ENCODE assay signal across 23 cellular contexts in the genomic region with DNA sequence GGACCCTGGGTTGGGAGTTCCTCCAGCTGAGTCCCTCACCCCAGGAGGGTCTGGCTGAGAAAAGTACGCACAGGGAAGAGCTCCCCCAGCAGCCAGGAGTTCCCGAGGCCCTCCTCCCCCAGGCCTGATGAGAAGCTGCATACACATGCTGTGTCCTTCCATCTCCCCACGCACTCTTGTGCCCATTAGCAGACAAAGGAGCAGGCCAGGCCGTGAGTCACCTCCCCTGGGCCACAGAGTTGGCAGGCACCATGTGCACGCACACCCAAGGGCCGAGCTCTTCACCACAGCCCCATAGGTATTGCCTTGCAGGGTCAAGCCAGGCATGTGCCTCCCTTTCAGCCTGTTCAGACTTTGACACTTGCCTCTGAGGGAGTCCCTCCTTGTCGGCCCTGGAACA. TPM values are rescaled to one million over a fixed set of nuclear protein-coding genes. Genes with fewer than 3 reads are reported as not detected.
DNase-seq lines count a peak whose midpoint lies in the region; ATAC-seq, FAIRE-seq and TF ChIP-seq lines count a peak whose summit lies in the region.
"Had no signal": no experiment of that assay in that cellular context is flagged by ENCODE, and none has a peak within 500 bp of the region (broad histone marks: within the 10 kb centered on the region; RNA-seq: fewer than 3 reads in every experiment).

No MANE protein-coding gene starts in this region.

- H2AFZ ChIP-seq in mesenchymal stem cell (ENCODE audit: low read depth, low read length), result no peak overlapping the region

- no peak overlapping the region for H3K27ac ChIP-seq in mesenchymal stem cell (ENCODE audit: low read length, poor library complexity, severe bottlenecking)
- no peak overlapping the region for H3K27ac ChIP-seq in kidney (ENCODE audit: low read depth in 2 of 2, low read length in 2 of 2)
- H3K27ac ChIP-seq: foreskin keratinocyte, neutrophil had no signal

- H3K14ac ChIP-seq in mesenchymal stem cell (ENCODE audit: low read length in 2 of 2), result no peak overlapping the region

- ATAC-seq in GM18909 (IDR thresholded peaks at IDR 0.05; ENCODE audit: poor library complexity, unreplicated experiment), result no peak
- ATAC-seq in GM18505 (IDR thresholded peaks at IDR 0.05; ENCODE audit: unreplicated experiment), result no peak
- ATAC-seq: activated CD8-positive, alpha-beta T cell treated with anti-CD3 and anti-CD28 coated beads, Interleukin-2, amount 10 ng/mL, durations not matched to agents 7 days and 5 days; activated T-cell treated with anti-CD3 and anti-CD28 coated beads, Interleukin-2, amount 50 U/mL, for 4 hours; foreskin keratinocyte; left lobe of liver; stimulated activated naive CD8-positive, alpha-beta T cell treated with anti-CD3 and anti-CD28 coated beads, Interleukin-15, Interleukin-2, amounts not matched to agents 100 U/mL and 50 U/mL, for 24 hours had no signal

- H4K91ac ChIP-seq in mesenchymal stem cell (ENCODE audit: low read length), result no peak overlapping the region

- no peak overlapping the region for H3K4me2 ChIP-seq in mesenchymal stem cell (ENCODE audit: low read length, poor library complexity, severe bottlenecking)

- no peak for TF ChIP-seq CTCF in kidney (IDR thresholded peaks at IDR 0.05; ENCODE audit: borderline replicate concordance, extremely low read depth, insufficient read depth)

- no peak overlapping the region for H3K18ac ChIP-seq in mesenchymal stem cell (ENCODE audit: low read depth in 1 of 2, low read length in 2 of 2)

- no peaks in the 10 kb centered on the region for H3K27me3 ChIP-seq in endocrine pancreas (ENCODE audit: control insufficient read depth, insufficient read depth, low read length)
- H3K27me3 ChIP-seq in mesenchymal stem cell (ENCODE audit: control insufficient read depth in 1 of 2, insufficient read depth in 1 of 2, low read length in 2 of 2), result no peaks in the 10 kb centered on the region
- H3K27me3 ChIP-seq: foreskin keratinocyte, neutrophil had no signal

- H3K36me3 ChIP-seq in endocrine pancreas (ENCODE audit: control insufficient read depth, insufficient read depth, low read length), result no peaks in the 10 kb centered on the region
- H3K36me3 ChIP-seq in mesenchymal stem cell (ENCODE audit: control insufficient read depth in 1 of 2, insufficient read depth in 2 of 2, low read depth in 1 of 2, low read length in 2 of 2), result peaks cover 83 to 89% of the 10 kb centered on the region in 2 experiments
- H3K36me3 ChIP-seq in kidney (ENCODE audit: control insufficient read depth in 1 of 2, insufficient read depth in 2 of 2, low read length in 2 of 2), result peaks cover 35 to 42% of the 10 kb centered on the region in 2 donors

- H3K4me1 ChIP-seq in endocrine pancreas (ENCODE audit: control insufficient read depth, insufficient read depth, low read length) (no peaks in the 10 kb centered on the region), mesenchymal stem cell (ENCODE audit: control insufficient read depth, insufficient read depth, low read depth, low read length) (peaks cover 10% of the 10 kb centered on the region), kidney (ENCODE audit: control insufficient read depth in 1 of 2, insufficient read depth in 1 of 2, low read depth in 1 of 2, low read length in 2 of 2) (peaks cover 8 to 10% of the 10 kb centered on the region in 2 donors)

- DNase-seq in AG08395 (ENCODE audit: low spot score), result peak; percentile 35
- DNase-seq in RPMI7951 (ENCODE audit: low read depth), result peak; percentile 85
- DNase-seq in mesenchymal stem cell, result no peak
- DNase-seq in C1 segment of cervical spinal cord (lab: John Stamatoyannopoulos, UW), result no peak
- DNase-seq in kidney, result no peak
- DNase-seq: activated CD8-positive, alpha-beta T cell treated with anti-CD3 and anti-CD28 coated beads, Interleukin-2, amount 10 ng/mL, durations not matched to agents 7 days and 5 days; activated naive CD8-positive, alpha-beta T cell treated with anti-CD3 and anti-CD28 coated beads, Interleukin-2, amount 10 ng/mL, durations not matched to agents 7 days and 5 days; activated T-cell treated with anti-CD3 and anti-CD28 coated beads, Interleukin-2, amount 50 U/mL, for 4 hours; caudate nucleus; DND-41; MV-4-11; NCI-H2081 treated with DMSO at 0.1 percent for 48 hours; NCI-H510A; Right ventricle myocardium superior; stimulated activated naive CD8-positive, alpha-beta T cell treated with anti-CD3 and anti-CD28 coated beads, Interleukin-15, Interleukin-2, amounts not matched to agents 100 U/mL and 50 U/mL, for 24 hours; T-helper 1 cell had no signal

- H3K4me3 ChIP-seq in endocrine pancreas (ENCODE audit: control insufficient read depth, insufficient read depth, low read length) (no peak overlapping the region), mesenchymal stem cell (ENCODE audit: insufficient read depth in 1 of 2, low read depth in 1 of 2, low read length in 2 of 2) (peak overlapping the region in 1 of 2 experiments; percentile 40), kidney (ENCODE audit: low read length in 2 of 2) (no peak overlapping the region)

- intact Hi-C loops in kidney (cut with DNase I), result no loop called here

- no peak overlapping the region for H3K4ac ChIP-seq in mesenchymal stem cell (ENCODE audit: low read depth in 1 of 2, low read length in 2 of 2)

- H3K23ac ChIP-seq in mesenchymal stem cell (ENCODE audit: low read length in 2 of 2), result no peak overlapping the region

- no peak overlapping the region for H2BK5ac ChIP-seq in mesenchymal stem cell (ENCODE audit: low read depth, low read length, poor library complexity, severe bottlenecking)

- H3K79me1 ChIP-seq in mesenchymal stem cell (replicated peaks; ENCODE audit: low read length, poor library complexity, severe bottlenecking), result peaks cover 48% of the 10 kb centered on the region

- H2BK12ac ChIP-seq in mesenchymal stem cell (ENCODE audit: low read length in 2 of 2), result no peak overlapping the region

- no peak for FAIRE-seq in kidney (lab: Jason Lieb, UNC)
- FAIRE-seq: H1 had no signal

- H2BK120ac ChIP-seq in mesenchymal stem cell (ENCODE audit: low read depth, low read length), result no peak overlapping the region

- no peak overlapping the region for H2AK5ac ChIP-seq in mesenchymal stem cell (ENCODE audit: low read length, severe bottlenecking)

- no peak overlapping the region for H4K8ac ChIP-seq in mesenchymal stem cell (ENCODE audit: low read length)

- no peak overlapping the region for H2BK15ac ChIP-seq in mesenchymal stem cell (ENCODE audit: low read depth, poor library complexity, severe bottlenecking)

- peak overlapping the region; percentile 19 for H3K9ac ChIP-seq in endocrine pancreas (ENCODE audit: control insufficient read depth, insufficient read depth, low read length)
- peak overlapping the region; percentile 51 for H3K9ac ChIP-seq in mesenchymal stem cell (ENCODE audit: low read length)
- H3K9ac ChIP-seq in kidney (ENCODE audit: low read length in 2 of 2), result no peak overlapping the region

- TF ChIP-seq POLR2A in GM18505 (IDR thresholded peaks at IDR 0.05; ENCODE audit: borderline replicate concordance, extremely low read depth, insufficient read depth, insufficient read length), result no peak

- H3K9me3 ChIP-seq in endocrine pancreas (ENCODE audit: control insufficient read depth, low read length) (no peaks in the 10 kb centered on the region), mesenchymal stem cell (ENCODE audit: control insufficient read depth, low read length) (no peaks in the 10 kb centered on the region), kidney (ENCODE audit: control insufficient read depth in 1 of 2, low read length in 2 of 2) (no peaks in the 10 kb centered on the region)
- H3K9me3 ChIP-seq: neutrophil had no signal

- WGBS in mesenchymal stem cell, result 97% methylated on average over 7 of the region's 7 CpGs

RNA-seq across cellular contexts. Expression of a gene that starts 17.5 kb away (rescaled TPM):
- total RNA-seq in RPMI7951 (2014; rRNA removed; shearing (Covaris generic)), result 15.6 and 22.6 TPM in 2 replicates
- 15.4 TPM for polyA plus RNA-seq in mesenchymal stem cell (2013, experiment 1 of 2)
- 16.1 TPM for polyA plus RNA-seq in mesenchymal stem cell (2013, experiment 2 of 2)
- 69.8 TPM for total RNA-seq in kidney
- 12.3 TPM for polyA plus RNA-seq in kidney (ENCODE audit: insufficient read depth, low read depth, low replicate concordance)

RNA-seq across cellular contexts. Expression of a gene that starts 17.8 kb away (rescaled TPM):
- 11.7 and 29.3 TPM in 2 replicates for total RNA-seq in RPMI7951 (2014; rRNA removed; shearing (Covaris generic))
- 35.7 TPM for polyA plus RNA-seq in mesenchymal stem cell (2013, experiment 1 of 2)
- polyA plus RNA-seq in mesenchymal stem cell (2013, experiment 2 of 2), result 31.6 TPM
- 53.1 TPM for total RNA-seq in kidney
- polyA plus RNA-seq in kidney (ENCODE audit: insufficient read depth, low read depth, low replicate concordance), result 34.7 TPM

Comparison
In these comparisons a context has a peak if more than half of its experiments do, and no peak if none do; other contexts are left out.
1. DNase-seq: peak in AG08395 (single experiment) and RPMI7951 (single experiment); none in mesenchymal stem cell (single experiment), C1 segment of cervical spinal cord (0 of 14) and kidney (single experiment).
2. H3K9ac ChIP-seq: peak in endocrine pancreas (single experiment) and mesenchymal stem cell (single experiment); none in kidney (0 of 2).